8 cellular contexts compared by ENCODE assay signal in genomic region chr11:110433393-110434333, GRCh38. TPM values are rescaled to one million over a fixed set of nuclear protein-coding genes. Genes with fewer than 3 reads are reported as not detected.
DNase-seq lines count a peak whose midpoint lies in the region; ATAC-seq and TF ChIP-seq lines count a peak whose summit lies in the region.

No MANE protein-coding gene starts in this region.

- no peaks in the 10 kb centered on the region for H3K9me3 ChIP-seq in heart left ventricle
- no peaks in the 10 kb centered on the region for H3K9me3 ChIP-seq in mammary epithelial cell (replicated peaks; ENCODE audit: insufficient read depth, low read length)
- H3K9me3 ChIP-seq in mucosa of descending colon: no peaks in the 10 kb centered on the region

- DNase-seq in heart left ventricle (no peak), cardiac septum (ENCODE audit: low spot score) (no peak), NCI-H345 (lab: John Stamatoyannopoulos, UW) (peak; percentile 16), mammary epithelial cell (peak; percentile 25), mucosa of descending colon (no peak)

- H3K27ac ChIP-seq in heart left ventricle (no peak overlapping the region), mammary epithelial cell (ENCODE audit: insufficient read depth, low read depth, low read length) (no peak overlapping the region)

- H3K9ac ChIP-seq in mammary epithelial cell (ENCODE audit: insufficient read depth, low read length): no peak overlapping the region

- H3K4me2 ChIP-seq in mammary epithelial cell (ENCODE audit: insufficient read depth, low read depth, low read length): peak overlapping the region; percentile 15

- 59 to 67% (median 65%) methylated on average over 5 of the region's 5 CpGs for WGBS in heart left ventricle, 4 donors
- 54% methylated on average over 5 of the region's 5 CpGs for WGBS in mammary epithelial cell (ENCODE audit: low coverage, missing lambda C conversion rate)

- no peaks in the 10 kb centered on the region for H4K20me1 ChIP-seq in mammary epithelial cell (ENCODE audit: insufficient read depth, low read length)

- H3K4me1 ChIP-seq in heart left ventricle (peaks cover 0 to 54% (median 45%) of the 10 kb centered on the region in 12 donors), mammary epithelial cell (ENCODE audit: insufficient read depth, low read length) (peaks cover 27% of the 10 kb centered on the region), mucosa of descending colon (ENCODE audit: low read depth) (peaks cover 17% of the 10 kb centered on the region)

- H3K4me3 ChIP-seq in heart left ventricle (no peak overlapping the region), mammary epithelial cell (replicated peaks in 1 of 3; ENCODE audit: insufficient read depth in 1 of 3, low read depth in 2 of 3, low read length in 3 of 3) (no peak overlapping the region), mucosa of descending colon (no peak overlapping the region)

- intact Hi-C loops in heart left ventricle (cut with DNase I): loop anchor here (2.0 to 10.0 kb wide), 9 partner anchors 56 to 801 kb away; partner anchors contain the start of gene RDX (in 2 of the 10)
- intact Hi-C loops in cardiac septum (cut with DNase I): loop anchor here (5.0 kb wide), 2 partner anchors 56 to 231 kb away; no protein-coding TSS in a partner anchor
- intact Hi-C loops in mammary epithelial cell (cut with micrococcal nuclease): loop anchor here (1.0 to 2.0 kb wide), 4 partner anchors 57 to 1013 kb away; no protein-coding TSS in a partner anchor
- intact Hi-C loops in mucosa of descending colon (cut with DNase I, micrococcal nuclease): loop anchor here in 1 of 2 donors (5.0 kb wide), 1 partner anchor 231 kb away; no protein-coding TSS in a partner anchor

- CTCF ChIA-PET in mammary epithelial cell (lab: Charles Lee; ENCODE audit: low non-redundant PET): interaction anchor here (0.6 to 0.7 kb wide), 3 partner anchors 92 to 232 kb away, joined by 3 to 8 read pairs (median 3); no protein-coding TSS in a partner anchor

- peaks cover 0 to 21% (median 14%) of the 10 kb centered on the region in 9 donors for H3K36me3 ChIP-seq in heart left ventricle
- no peaks in the 10 kb centered on the region for H3K36me3 ChIP-seq in mammary epithelial cell (ENCODE audit: insufficient read depth, low read length)
- H3K36me3 ChIP-seq in mucosa of descending colon (ENCODE audit: low read depth): no peaks in the 10 kb centered on the region

- H2AFZ ChIP-seq in mammary epithelial cell (ENCODE audit: low read depth, low read length): no peak overlapping the region

- TF ChIP-seq POLR2A in heart left ventricle (IDR thresholded peaks at IDR 0.05): no peak

- TF ChIP-seq CTCF in heart left ventricle (IDR thresholded peaks at IDR 0.05): peak; percentile 59 to 78 (median 64)
- TF ChIP-seq CTCF in mammary epithelial cell (conservative IDR thresholded peaks at IDR 0.05 in 1 of 2, IDR thresholded peaks at IDR 0.05 in 1 of 2; ENCODE audit: extremely low read depth in 1 of 2, insufficient read depth in 1 of 2, low read depth in 1 of 2, low read length in 2 of 2): peak; percentile 51 to 55
- TF ChIP-seq CTCF in mucosa of descending colon (IDR thresholded peaks at IDR 0.05): peak; percentile 35

- in situ Hi-C loops in mammary epithelial cell (cut with MboI; ENCODE audit: low sequenced_read_pairs in 2 of 2): no loop called here

- no peak for ATAC-seq in heart left ventricle
- no peak for ATAC-seq in mucosa of descending colon
- ATAC-seq in HG02884 (IDR thresholded peaks at IDR 0.05; ENCODE audit: unreplicated experiment): no peak
- no peak for ATAC-seq in GM18861 (IDR thresholded peaks at IDR 0.05; ENCODE audit: unreplicated experiment)
- no peak for ATAC-seq in HG03108 (IDR thresholded peaks at IDR 0.05; ENCODE audit: unreplicated experiment)

- BruUV-seq in mammary epithelial cell (replicated peaks; lab: Mats Ljungman, UMichigan): TSS peak; percentile 1

- peaks cover 72% of the 10 kb centered on the region for H3K79me2 ChIP-seq in mammary epithelial cell (ENCODE audit: insufficient read depth, low read length)

- H3K27me3 ChIP-seq in heart left ventricle (no peaks in the 10 kb centered on the region), mammary epithelial cell (ENCODE audit: insufficient read depth, low read length) (no peaks in the 10 kb centered on the region)

- dilution Hi-C loops in mammary epithelial cell (cut with HindIII; ENCODE audit: low sequenced_read_pairs): no loop called here

RNA-seq across cellular contexts. Expression of gene FDX1, which starts 3.9 kb away (rescaled TPM):
- total RNA-seq in heart left ventricle (10 to 100 TPM; 15.2 to 28.5 (median 22.5) TPM), cardiac septum (21.7 TPM), mammary epithelial cell (10 to 100 TPM in 1 of 2 donors, 1 to 10 TPM in 1; 8.0 to 13.3 TPM), mucosa of descending colon (10 to 100 TPM; 18.7 to 24.3 (median 19.0) TPM)
- polyA plus RNA-seq in heart left ventricle (10 to 100 TPM; 12.3 to 20.3 TPM), mammary epithelial cell (6.8 TPM)
- polyA minus RNA-seq in mammary epithelial cell: 0.26 TPM

Comparison
In these comparisons a context has a peak if more than half of its experiments do, and no peak if none do; other contexts are left out.
1. DNase-seq: peak in NCI-H345 (single experiment) and mammary epithelial cell (single experiment); none in heart left ventricle (0 of 5), cardiac septum (single experiment) and mucosa of descending colon (0 of 3).
2. Peak in every context shown above with its lines, with median percentiles within 50 percentile points of each other: CTCF ChIP-seq.